ENCODE assay signal across 15 cellular contexts in the genomic region with DNA sequence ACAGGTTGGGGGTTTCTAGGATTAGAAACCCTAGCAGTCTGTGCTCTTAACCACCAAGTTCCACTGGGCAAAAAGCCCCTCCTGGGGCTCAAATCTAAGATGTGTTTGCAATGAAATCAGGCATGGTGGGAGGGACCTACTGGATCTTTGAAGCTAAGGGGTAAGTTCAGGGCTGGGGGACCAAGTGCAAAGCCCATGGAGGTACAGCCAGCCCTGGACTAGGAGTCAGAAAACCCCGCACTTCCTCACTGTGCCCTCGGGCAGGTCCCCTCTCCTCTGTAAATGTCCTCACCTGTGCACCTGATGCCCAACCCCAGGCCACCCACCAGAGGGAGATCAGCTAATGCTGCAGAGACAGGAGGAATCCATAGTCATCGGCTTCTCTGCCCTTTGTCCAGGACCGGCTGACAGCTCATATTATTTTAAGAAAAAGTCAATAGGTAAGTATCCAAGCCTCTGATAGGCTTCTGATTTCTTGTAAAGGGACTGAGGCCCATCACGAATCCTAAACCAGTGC.
DNase-seq lines count a peak whose midpoint lies in the region; ATAC-seq, FAIRE-seq and TF ChIP-seq lines count a peak whose summit lies in the region.
"Had no signal": no experiment of that assay in that cellular context is flagged by ENCODE, and none has a peak within 500 bp of the region (broad histone marks: within the 10 kb centered on the region; RNA-seq: fewer than 3 reads in every experiment).

No MANE protein-coding gene starts in this region.

- H3K27me3 Mint-ChIP-seq in natural killer cell treated with Interleukin-12 subunit alpha and Interleukin-12 subunit beta and Interleukin-15 and Interleukin-18, amount 100 ng/mL, for 72 hours: peaks cover 32 to 33% of the 10 kb centered on the region in 2 donors
- H3K27me3 Mint-ChIP-seq in natural killer cell (ENCODE audit: low read depth in 2 of 2): peaks cover 13 to 21% of the 10 kb centered on the region in 2 donors

- H4K20me1 ChIP-seq in HepG2 (ENCODE audit: insufficient read depth, low read length): no peaks in the 10 kb centered on the region

- 12% methylated on average over 3 of the region's 5 CpGs for whole genome bisulfite sequencing in HepG2 (ENCODE audit: low lambda C conversion rate)

- H3K27ac Mint-ChIP-seq in natural killer cell treated with Interleukin-12 subunit alpha and Interleukin-12 subunit beta and Interleukin-15 and Interleukin-18, amount 100 ng/mL, for 72 hours: no peak overlapping the region
- H3K27ac Mint-ChIP-seq in natural killer cell: no peak overlapping the region
- H3K27ac Mint-ChIP-seq: CD4-positive, alpha-beta T cell had no signal

- intact Hi-C loops in natural killer cell (cut with micrococcal nuclease) (no loop called here), HepG2 (cut with micrococcal nuclease; ENCODE audit: unreplicated experiment) (no loop called here)

- H3K4me3 Mint-ChIP-seq in natural killer cell treated with Interleukin-12 subunit alpha and Interleukin-12 subunit beta and Interleukin-15 and Interleukin-18, amount 100 ng/mL, for 72 hours: no peak overlapping the region
- H3K4me3 Mint-ChIP-seq in natural killer cell: no peak overlapping the region
- H3K4me3 Mint-ChIP-seq: CD4-positive, alpha-beta T cell had no signal

- H2AFZ ChIP-seq in HepG2 (ENCODE audit: low read length): no peak overlapping the region

- no peaks in the 10 kb centered on the region for H3K4me1 Mint-ChIP-seq in natural killer cell treated with Interleukin-12 subunit alpha and Interleukin-12 subunit beta and Interleukin-15 and Interleukin-18, amount 100 ng/mL, for 72 hours (ENCODE audit: low read depth in 2 of 2)
- H3K4me1 Mint-ChIP-seq in natural killer cell: no peaks in the 10 kb centered on the region

- DNase-seq in natural killer cell treated with Interleukin-12 subunit alpha and Interleukin-12 subunit beta and Interleukin-15 and Interleukin-18, amount 100 ng/mL, for 72 hours (ENCODE audit: low spot score): peak; percentile 50
- no peak for DNase-seq in natural killer cell
- peak; percentile 29 for DNase-seq in NCI-H69 (lab: John Stamatoyannopoulos, UW)
- no peak for DNase-seq in HepG2 (ENCODE audit: low spot score)
- no peak for DNase-seq in NCI-H446 (lab: John Stamatoyannopoulos, UW)
- DNase-seq in T1000 (lab: John Stamatoyannopoulos, UW): no peak
- DNase-seq: ACHN, DMS79 treated with DMSO at 0.1 percent for 48 hours, NCI-H1436 treated with DMSO at 0.1 percent for 48 hours, NCI-H446 treated with DMSO at 0.1 percent for 48 hours, SIG-M5 had no signal

- no peaks in the 10 kb centered on the region for H3K36me3 Mint-ChIP-seq in natural killer cell treated with Interleukin-12 subunit alpha and Interleukin-12 subunit beta and Interleukin-15 and Interleukin-18, amount 100 ng/mL, for 72 hours
- H3K36me3 Mint-ChIP-seq in natural killer cell: no peaks in the 10 kb centered on the region

- H3K9me3 Mint-ChIP-seq in natural killer cell treated with Interleukin-12 subunit alpha and Interleukin-12 subunit beta and Interleukin-15 and Interleukin-18, amount 100 ng/mL, for 72 hours: no peaks in the 10 kb centered on the region
- no peaks in the 10 kb centered on the region for H3K9me3 Mint-ChIP-seq in natural killer cell
- H3K9me3 Mint-ChIP-seq: CD4-positive, alpha-beta T cell had no signal

- no peak overlapping the region for H3K4me3 ChIP-seq in HepG2 (replicated peaks in 1 of 3; ENCODE audit: insufficient read depth in 1 of 3, low read depth in 2 of 3, low read length in 3 of 3)

- H3K79me2 ChIP-seq in HepG2 (ENCODE audit: insufficient read depth, low read length): no peaks in the 10 kb centered on the region

- no peaks in the 10 kb centered on the region for H3K4me1 ChIP-seq in HepG2 (ENCODE audit: insufficient read depth, low read length)

- ATAC-seq in natural killer cell treated with Interleukin-12 subunit alpha and Interleukin-12 subunit beta and Interleukin-15 and Interleukin-18, amount 100 ng/mL, for 72 hours: no peak
- no peak for ATAC-seq in natural killer cell
- ATAC-seq in HepG2: peak; percentile 65; the same call in 2 of the 3 replicates
- ATAC-seq in GM18909 (IDR thresholded peaks at IDR 0.05; ENCODE audit: poor library complexity, unreplicated experiment): no peak

- no peak overlapping the region for H3K27ac ChIP-seq in HepG2 (ENCODE audit: extremely low read length, insufficient read depth, low read length)

- TF ChIP-seq CTCF in natural killer cell (IDR thresholded peaks at IDR 0.05) (no peak), HepG2 (CRISPR knock-in tag; IDR thresholded peaks at IDR 0.05) (no peak)

- in situ Hi-C loops in HepG2 (cut with HindIII; ENCODE audit: extremely low pct_ligation_motif_present, low pct_unique_long_range_greater_than_20kb): no loop called here

- TF ChIP-seq POLR2A in HepG2 (IDR thresholded peaks at IDR 0.05; ENCODE audit: insufficient read depth in 1 of 2, low read depth in 2 of 2, low read length in 2 of 2): no peak

- CTCF ChIA-PET in HepG2 (lab: Yijun Ruan, JAX; ENCODE audit: low intra/inter-chr PET ratio, low total read pairs): no interaction called here

- no peak for TF ChIP-seq EP300 in HepG2 (IDR thresholded peaks at IDR 0.05; ENCODE audit: low read depth in 2 of 2, low read length in 2 of 2)
- no peak for TF ChIP-seq EP300 in HepG2 (CRISPR knock-in tag; IDR thresholded peaks at IDR 0.05; ENCODE audit: borderline replicate concordance)

- TF ChIP-seq RAD21 in HepG2 (CRISPR knock-in tag; IDR thresholded peaks at IDR 0.05): no peak

- no peak overlapping the region for H3K9ac ChIP-seq in HepG2 (ENCODE audit: insufficient read depth, low read depth, low read length)

- POLR2A ChIA-PET in HepG2 (lab: Yijun Ruan, JAX): no interaction called here

- H3K27me3 ChIP-seq in HepG2 (ENCODE audit: control insufficient read depth in 1 of 2, insufficient read depth in 2 of 2, low read length in 2 of 2): peaks cover 4 to 48% of the 10 kb centered on the region in 2 experiments; a peak in 3 of 5 replicates

- no TSS peak for BruUV-seq in HepG2 (replicated peaks; lab: Mats Ljungman, UMichigan)

- H3K9me3 ChIP-seq in HepG2 (ENCODE audit: low read length): no peaks in the 10 kb centered on the region

- H3K4me2 ChIP-seq in HepG2 (ENCODE audit: low read depth, low read length): no peak overlapping the region

- H3K36me3 ChIP-seq in HepG2 (replicated peaks in 1 of 2; ENCODE audit: control insufficient read depth in 1 of 2, insufficient read depth in 2 of 2, low read length in 2 of 2): no peaks in the 10 kb centered on the region

- no peak for FAIRE-seq in HepG2 (lab: Jason Lieb, UNC)
- FAIRE-seq: D721Med, G401.6 had no signal

TF ChIP-seq in HepG2, 621 proteins besides CTCF, POLR2A, EP300 and RAD21:
- no peak for TF ChIP-seq ZFP62 (CRISPR knock-in tag; IDR thresholded peaks at IDR 0.05)

Comparison
In these comparisons a context has a peak if more than half of its experiments do, and no peak if none do; other contexts are left out.
1. DNase-seq: peak in natural killer cell treated with Interleukin-12 subunit alpha and Interleukin-12 subunit beta and Interleukin-15 and Interleukin-18, amount 100 ng/mL, for 72 hours (single experiment) and NCI-H69 (single experiment); none in natural killer cell (single experiment), HepG2 (single experiment), NCI-H446 (0 of 2) and T1000 (single experiment).